Comparison of ENCODE assay signal across 8 cellular contexts in genomic region chr11:47508595-47509555, GRCh38. TPM values are rescaled to one million over a fixed set of nuclear protein-coding genes. Genes with fewer than 3 reads are reported as not detected.
DNase-seq lines count a peak whose midpoint lies in the region; ATAC-seq, FAIRE-seq and TF ChIP-seq lines count a peak whose summit lies in the region.

No MANE protein-coding gene starts in this region.

- H3K79me2 ChIP-seq in GM12878 (ENCODE audit: control insufficient read depth, insufficient read depth, low read length): peaks cover 91% of the 10 kb centered on the region
- H3K79me2 ChIP-seq in osteoblast (ENCODE audit: insufficient read depth, low read length): peaks cover 96% of the 10 kb centered on the region

- BruUV-seq in GM12878 (replicated peaks; lab: Mats Ljungman, UMichigan): no TSS peak

- H4K20me1 ChIP-seq in GM12878 (ENCODE audit: control insufficient read depth, insufficient read depth): no peaks in the 10 kb centered on the region; the same call in 1 of the 2 replicates
- H4K20me1 ChIP-seq in osteoblast (ENCODE audit: insufficient read depth, low read length): peaks cover 45% of the 10 kb centered on the region

- CTCF ChIA-PET in GM12878 (lab: Yijun Ruan, JAX): interaction anchor here (0.7 to 3.9 kb wide), 5 partner anchors 14 to 96 kb away, joined by 3 to 22 read pairs (median 3); partner anchors contain the start of gene CELF1

- TF ChIP-seq RAD21 in GM12878 (IDR thresholded peaks at IDR 0.05; ENCODE audit: insufficient read depth, low read depth, low read length): no peak

- H3K4me1 ChIP-seq in GM12878 (ENCODE audit: control insufficient read depth, insufficient read depth, low read length) (peaks cover 65% of the 10 kb centered on the region), osteoblast (ENCODE audit: insufficient read depth, low read length) (peaks cover 58% of the 10 kb centered on the region), SJCRH30 (peaks cover 15% of the 10 kb centered on the region)

- H3K9ac ChIP-seq in GM12878 (ENCODE audit: control insufficient read depth, insufficient read depth, low read length): peak overlapping the region; percentile 41

- SMC1A ChIA-PET in GM12878 (lab: Charles Lee; ENCODE audit: uncharacterized antibody, unreplicated experiment): interaction anchor here (0.8 to 8.7 kb wide), 13 partner anchors 9 to 135 kb away, joined by 3 to 66 read pairs (median 4); partner anchors contain the start of genes CELF1, KBTBD4 and NDUFS3

- POLR2A ChIA-PET in GM12878 (lab: Charles Lee): interaction anchor here (0.5 to 7.3 kb wide), 12 partner anchors 8 to 665 kb away, joined by 3 to 46 read pairs (median 3); no protein-coding TSS in a partner anchor

- peak overlapping the region; percentile 38; the same call in 1 of the 2 replicates for H3K4me3 ChIP-seq in GM12878
- H3K4me3 ChIP-seq in osteoblast (ENCODE audit: insufficient read depth, low read length): no peak overlapping the region
- no peak overlapping the region for H3K4me3 ChIP-seq in SJCRH30

- peak overlapping the region; percentile 86 for H3K27ac ChIP-seq in GM12878 (ENCODE audit: control insufficient read depth, insufficient read depth)
- H3K27ac ChIP-seq in osteoblast (ENCODE audit: low read depth, low read length): peak overlapping the region; percentile 56
- H3K27ac ChIP-seq in SJCRH30: no peak overlapping the region

- H3K27me3 ChIP-seq in GM12878 (replicated peaks in 1 of 2; ENCODE audit: control insufficient read depth in 2 of 2, insufficient read depth in 2 of 2, low read length in 1 of 2) (no peaks in the 10 kb centered on the region), osteoblast (ENCODE audit: insufficient read depth, low read length) (no peaks in the 10 kb centered on the region), SJCRH30 (no peaks in the 10 kb centered on the region)

- TF ChIP-seq EP300 in GM12878 (IDR thresholded peaks at IDR 0.05; ENCODE audit: borderline replicate concordance in 1 of 2, control insufficient read depth in 1 of 2, low read depth in 2 of 2, low read length in 2 of 2): no peak

- peak; percentile 29 for FAIRE-seq in GM18507 (lab: Jason Lieb, UNC)
- no peak for FAIRE-seq in GM12878 (lab: Jason Lieb, UNC)

- H3K9me3 ChIP-seq in GM12878 (replicated peaks; ENCODE audit: control insufficient read depth, insufficient read depth, low read length): no peaks in the 10 kb centered on the region
- no peaks in the 10 kb centered on the region for H3K9me3 ChIP-seq in osteoblast (ENCODE audit: low read depth, low read length)
- no peaks in the 10 kb centered on the region for H3K9me3 ChIP-seq in SJCRH30 (replicated peaks)

- RAD21 ChIA-PET in GM12878 (lab: Charles Lee; ENCODE audit: unreplicated experiment): interaction anchor here (0.9 to 2.3 kb wide), 7 partner anchors 9 to 70 kb away, joined by 3 to 14 read pairs (median 6); partner anchors contain the start of genes CELF1, KBTBD4, NDUFS3 and PTPMT1

- in situ Hi-C loops in GM12878 (cut with MboI): no loop called here

- no peak for TF ChIP-seq CTCF in GM12878 (IDR thresholded peaks at IDR 0.05 in 2 of 3, conservative IDR thresholded peaks at IDR 0.05 in 1 of 3; ENCODE audit: control insufficient read depth in 2 of 3, extremely low read depth in 1 of 3, insufficient read depth in 1 of 3, low read depth in 3 of 3, low read length in 3 of 3)
- no peak for TF ChIP-seq CTCF in osteoblast (IDR thresholded peaks at IDR 0.05; ENCODE audit: extremely low read depth, low read depth, low read length)

- TF ChIP-seq POLR2A in GM12878 (IDR thresholded peaks at IDR 0.05; ENCODE audit: low read depth, low read length): no peak

- 46% methylated on average over 16 of the region's 16 CpGs for WGBS in GM12878 (ENCODE audit: insufficient coverage, insufficient replicate concordance, low lambda C conversion rate, missing lambda C conversion rate)

- H3K36me3 ChIP-seq in GM12878 (ENCODE audit: control insufficient read depth in 2 of 2, insufficient read depth in 2 of 2, low read length in 1 of 2): peaks cover 0 to 3% of the 10 kb centered on the region in 2 experiments; a peak in 2 of 4 replicates
- no peaks in the 10 kb centered on the region for H3K36me3 ChIP-seq in osteoblast (ENCODE audit: insufficient read depth, low read length)
- H3K36me3 ChIP-seq in SJCRH30: peaks cover 4% of the 10 kb centered on the region; the same call in 1 of the 2 replicates

- ATAC-seq in HG03342 (IDR thresholded peaks at IDR 0.05; ENCODE audit: unreplicated experiment) (peak; percentile 46), GM12878 (peak; percentile 31)

- H2AFZ ChIP-seq in GM12878 (ENCODE audit: control insufficient read depth, low read depth, low read length) (no peak overlapping the region), osteoblast (ENCODE audit: low read length) (no peak overlapping the region)

- DNase-seq in GM18507 (ENCODE audit: extremely low spot score, insufficient read length, low read depth) (no peak), GM12878 (ENCODE audit: low read depth, low spot score) (no peak), osteoblast (ENCODE audit: insufficient read length, low spot score, missing footprints) (peak; percentile 60), NOMO-1 treated with dmso at 0.1 percent for 144 hours (lab: John Stamatoyannopoulos, UW; ENCODE audit: unreplicated experiment) (no peak), AG20443 (ENCODE audit: low spot score) (no peak), SJCRH30 (no peak), RKO (ENCODE audit: low spot score) (no peak)

- H3K4me2 ChIP-seq in GM12878 (ENCODE audit: control insufficient read depth, insufficient read depth) (peak overlapping the region; percentile 85), osteoblast (ENCODE audit: insufficient read depth, low read length) (peak overlapping the region; percentile 34)

- intact Hi-C loops in GM12878 (cut with micrococcal nuclease; ENCODE audit: unreplicated experiment): no loop called here

RNA-seq across cellular contexts. Expression of gene CELF1, which starts 44.1 kb away (rescaled TPM):
- 266 and 277 TPM in 2 replicates for total RNA-seq in GM12878 (2013; cell fraction: nucleolus; rRNA removed)
- 78.6 and 82.0 TPM in 2 replicates for total RNA-seq in GM12878 (2014; rRNA removed)
- 64.2 and 64.9 TPM in 2 replicates for total RNA-seq in GM12878 (2014; rRNA removed; fragmentation: Illumina TruSeq; extraction: Trizol)
- total RNA-seq in GM12878 (2021): 106 and 108 TPM in 2 replicates
- polyA plus RNA-seq in GM12878 (2011; ENCODE audit: low read depth): 31.3 TPM
- 128 and 130 TPM in 2 replicates for polyA plus RNA-seq in GM12878 (2011; rRNA removed)
- polyA plus RNA-seq in GM12878 (2011; cell fraction: cytosol; rRNA removed): 83.8 and 85.4 TPM in 2 replicates
- polyA plus RNA-seq in GM12878 (2011; cell fraction: nucleus; rRNA removed): 169 and 191 TPM in 2 replicates
- polyA plus RNA-seq in GM12878 (2012): 42.3 and 44.9 TPM in 2 replicates
- polyA plus RNA-seq in GM12878 (2014; fragmentation: Illumina TruSeq; extraction: Trizol): 73.1 and 77.8 TPM in 2 replicates
- 10 to 100 TPM; 35.3 to 41.5 TPM for polyA plus RNA-seq in GM12878 (2014; fragmentation: Nextera tagmentation; extraction: Ambion mirVana)
- polyA plus RNA-seq in GM12878 (2014; rRNA removed): 83.8 and 92.9 TPM in 2 replicates
- polyA plus RNA-seq in GM12878 (2016; fragmentation: Nextera tagmentation; extraction: Ambion mirVana): 100 to 1,000 TPM; 108 to 109 TPM
- polyA minus RNA-seq in GM12878 (2011; rRNA and poly(A)+ RNA removed): 158 and 170 TPM in 2 replicates
- polyA minus RNA-seq in GM12878 (2011; cell fraction: cytosol; rRNA and poly(A)+ RNA removed): 49.4 and 74.5 TPM in 2 replicates
- polyA minus RNA-seq in GM12878 (2011; cell fraction: nucleus; rRNA and poly(A)+ RNA removed): 75.3 and 124 TPM in 2 replicates
- total RNA-seq in osteoblast: 136 and 148 TPM in 2 replicates
- 107 and 108 TPM in 2 replicates for total RNA-seq in SJCRH30 (2014; rRNA removed; shearing (Covaris generic))

RNA-seq across cellular contexts. Expression of gene PTPMT1, which starts 56.5 kb away (rescaled TPM):
- 33.7 and 39.6 TPM in 2 replicates for total RNA-seq in GM12878 (2013; cell fraction: nucleolus; rRNA removed)
- total RNA-seq in GM12878 (2014; rRNA removed) (98.7 and 99.7 TPM in 2 replicates), GM12878 (2014; rRNA removed; fragmentation: Illumina TruSeq; extraction: Trizol) (41.2 and 44.2 TPM in 2 replicates), GM12878 (2021) (59.1 and 59.7 TPM in 2 replicates), osteoblast (67.5 and 80.7 TPM in 2 replicates)
- polyA plus RNA-seq in GM12878 (2011; ENCODE audit: low read depth): 30.0 TPM
- polyA plus RNA-seq in GM12878 (2011; rRNA removed) (45.5 and 50.3 TPM in 2 replicates), GM12878 (2014; fragmentation: Illumina TruSeq; extraction: Trizol) (57.2 and 59.2 TPM in 2 replicates), GM12878 (2014; fragmentation: Nextera tagmentation; extraction: Ambion mirVana) (10 to 100 TPM; 12.0 to 26.1 TPM), GM12878 (2014; rRNA removed) (106 and 112 TPM in 2 replicates), GM12878 (2016; fragmentation: Nextera tagmentation; extraction: Ambion mirVana) (100 to 1,000 TPM; 108 to 116 TPM)
- 57.0 and 73.0 TPM in 2 replicates for polyA plus RNA-seq in GM12878 (2011; cell fraction: cytosol; rRNA removed)
- polyA plus RNA-seq in GM12878 (2011; cell fraction: nucleus; rRNA removed): 20.5 and 25.5 TPM in 2 replicates
- polyA plus RNA-seq in GM12878 (2012): 43.0 and 46.9 TPM in 2 replicates
- 19.2 and 21.4 TPM in 2 replicates for polyA minus RNA-seq in GM12878 (2011; rRNA and poly(A)+ RNA removed)
- 11.9 and 12.3 TPM in 2 replicates for polyA minus RNA-seq in GM12878 (2011; cell fraction: cytosol; rRNA and poly(A)+ RNA removed)
- polyA minus RNA-seq in GM12878 (2011; cell fraction: nucleus; rRNA and poly(A)+ RNA removed): 10.9 and 14.8 TPM in 2 replicates
- 47.9 and 53.3 TPM in 2 replicates for total RNA-seq in SJCRH30 (2014; rRNA removed; shearing (Covaris generic))

RNA-seq across cellular contexts. Expression of gene RAPSN, which starts 59.9 kb away (rescaled TPM):
- not detected in 2 replicates for total RNA-seq in GM12878 (2013; cell fraction: nucleolus; rRNA removed)
- total RNA-seq in GM12878 (2014; rRNA removed) (0.23 and 0.27 TPM in 2 replicates), GM12878 (2014; rRNA removed; fragmentation: Illumina TruSeq; extraction: Trizol) (0.09 and 0.13 TPM in 2 replicates), GM12878 (2021) (0.15 and 0.27 TPM in 2 replicates), osteoblast (0.29 and 0.36 TPM in 2 replicates)
- not detected for polyA plus RNA-seq in GM12878 (2011; ENCODE audit: low read depth)
- polyA plus RNA-seq in GM12878 (2011; rRNA removed) (0.08 and 0.09 TPM in 2 replicates), GM12878 (2014; fragmentation: Illumina TruSeq; extraction: Trizol) (not detected in 2 replicates), GM12878 (2014; fragmentation: Nextera tagmentation; extraction: Ambion mirVana) (not detected), GM12878 (2014; rRNA removed) (0.28 TPM in 1 of 2 replicates, not detected in the other), GM12878 (2016; fragmentation: Nextera tagmentation; extraction: Ambion mirVana) (not detected)
- 0.07 TPM in 1 of 2 replicates, not detected in the other for polyA plus RNA-seq in GM12878 (2011; cell fraction: cytosol; rRNA removed)
- 0.23 and 0.48 TPM in 2 replicates for polyA plus RNA-seq in GM12878 (2011; cell fraction: nucleus; rRNA removed)
- polyA plus RNA-seq in GM12878 (2012): 0.08 and 0.91 TPM in 2 replicates
- polyA minus RNA-seq in GM12878 (2011; rRNA and poly(A)+ RNA removed): 0.31 TPM in 1 of 2 replicates, not detected in the other
- polyA minus RNA-seq in GM12878 (2011; cell fraction: cytosol; rRNA and poly(A)+ RNA removed): not detected in 2 replicates
- polyA minus RNA-seq in GM12878 (2011; cell fraction: nucleus; rRNA and poly(A)+ RNA removed): 0.12 and 1.1 TPM in 2 replicates
- total RNA-seq in SJCRH30 (2014; rRNA removed; shearing (Covaris generic)): 91.3 and 93.5 TPM in 2 replicates

Comparison
In these comparisons a context has a peak if more than half of its experiments do, and no peak if none do; other contexts are left out.
1. RNA of gene RAPSN, which starts 59.9 kb away (total RNA-seq): 91.3 to 93.5 TPM in SJCRH30; 0.29 to 0.36 TPM in osteoblast and 0.09 to 0.27 TPM in GM12878; every median in the first group is over 10 times any median in the second.